21 cellular contexts compared by ENCODE assay signal in the genomic region with DNA sequence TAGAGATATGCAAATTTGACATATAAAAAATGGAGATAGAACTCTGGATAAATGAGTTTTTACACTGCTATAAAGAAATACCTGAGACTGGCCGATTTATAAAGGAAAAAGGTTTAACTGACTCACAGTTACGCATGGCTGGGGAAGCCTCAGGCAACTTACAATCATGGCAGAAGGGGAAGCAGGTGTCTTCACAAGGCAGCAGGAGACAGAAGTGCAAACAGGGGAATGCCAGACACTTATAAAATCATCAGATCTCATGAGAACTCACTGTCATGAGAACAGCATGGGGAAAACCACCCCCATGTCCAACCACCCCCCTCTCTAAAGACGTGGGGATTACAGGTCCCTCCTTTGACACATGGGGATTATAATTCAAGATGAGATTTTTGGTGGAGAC.
"Had no signal": no experiment of that assay in that cellular context is flagged by ENCODE, and none has a peak within 500 bp of the region (broad histone marks: within the 10 kb centered on the region; RNA-seq: fewer than 3 reads in every experiment).

No MANE protein-coding gene starts in this region.

- H3K27ac Mint-ChIP-seq: immature natural killer cell; naive thymus-derived CD8-positive, alpha-beta T cell; stimulated activated naive B cell treated with anti-CD40 and anti-IgM and Interleukin-4, amounts not matched to agents 10 μg/mL and 1 μg/mL and 100 μg/mL, for 72 hours; stimulated activated naive CD8-positive, alpha-beta T cell treated with anti-CD3 and anti-CD28 coated beads, Interleukin-15, amount 100 ng/mL, for 72 hours had no signal

- DNase-seq: effector memory CD4-positive, alpha-beta T cell; immature natural killer cell; left cardiac atrium; left ventricle myocardium superior; naive thymus-derived CD8-positive, alpha-beta T cell; posterior cingulate gyrus; sigmoid colon; stimulated activated CD4-positive, alpha-beta T cell treated with anti-CD3 and anti-CD28 coated beads, Interleukin-2, amount 100 ng/mL, for 24 hours; stimulated activated CD4-positive, alpha-beta T cell treated with anti-CD3 and anti-CD28 coated beads, Interleukin-4, amount 100 ng/mL, for 4 hours; stimulated activated naive B cell treated with anti-CD40 and anti-IgM and Interleukin-4, amounts not matched to agents 10 μg/mL and 1 μg/mL and 100 μg/mL, for 72 hours; stimulated activated naive CD8-positive, alpha-beta T cell treated with anti-CD3 and anti-CD28 coated beads, Interleukin-15, amount 100 ng/mL, for 72 hours; transverse colon had no signal

- H3K4me1 Mint-ChIP-seq: immature natural killer cell; naive thymus-derived CD8-positive, alpha-beta T cell; stimulated activated naive CD8-positive, alpha-beta T cell treated with anti-CD3 and anti-CD28 coated beads, Interleukin-15, amount 100 ng/mL, for 72 hours had no signal

- H3K27me3 Mint-ChIP-seq: stimulated activated naive B cell treated with anti-CD40 and anti-IgM and Interleukin-4, amounts not matched to agents 10 μg/mL and 1 μg/mL and 100 μg/mL, for 72 hours had no signal

- ATAC-seq: gastroesophageal sphincter; left cardiac atrium; left ventricle myocardium superior; naive thymus-derived CD8-positive, alpha-beta T cell; stimulated activated naive CD8-positive, alpha-beta T cell treated with anti-CD3 and anti-CD28 coated beads, Interleukin-15, amount 100 ng/mL, for 72 hours had no signal

- H3K27me3 ChIP-seq: esophagus muscularis mucosa, gastroesophageal sphincter, neutrophil, right atrium auricular region, sigmoid colon, transverse colon had no signal

- H3K36me3 ChIP-seq: esophagus muscularis mucosa, gastroesophageal sphincter, neutrophil, right atrium auricular region, sigmoid colon, thoracic aorta, transverse colon had no signal

- H3K9me3 ChIP-seq: esophagus muscularis mucosa, gastroesophageal sphincter, neutrophil, right atrium auricular region, sigmoid colon, thoracic aorta, transverse colon had no signal

- H3K4me3 Mint-ChIP-seq: immature natural killer cell; naive thymus-derived CD8-positive, alpha-beta T cell; stimulated activated naive B cell treated with anti-CD40 and anti-IgM and Interleukin-4, amounts not matched to agents 10 μg/mL and 1 μg/mL and 100 μg/mL, for 72 hours; stimulated activated naive CD8-positive, alpha-beta T cell treated with anti-CD3 and anti-CD28 coated beads, Interleukin-15, amount 100 ng/mL, for 72 hours had no signal

- FAIRE-seq: keratinocyte had no signal

- H3K9me3 Mint-ChIP-seq: naive thymus-derived CD8-positive, alpha-beta T cell; stimulated activated naive CD8-positive, alpha-beta T cell treated with anti-CD3 and anti-CD28 coated beads, Interleukin-15, amount 100 ng/mL, for 72 hours had no signal

- H3K4me1 ChIP-seq: esophagus muscularis mucosa, gastroesophageal sphincter, right atrium auricular region, sigmoid colon, transverse colon had no signal

- H3K4me3 ChIP-seq: esophagus muscularis mucosa, gastroesophageal sphincter, lung, right atrium auricular region, sigmoid colon, skin epidermis, thoracic aorta, transverse colon had no signal

- H3K36me3 Mint-ChIP-seq: immature natural killer cell; naive thymus-derived CD8-positive, alpha-beta T cell had no signal

- H3K27ac ChIP-seq: epithelial cell of prostate, esophagus muscularis mucosa, gastroesophageal sphincter, neutrophil, right atrium auricular region, sigmoid colon, skin epidermis, thoracic aorta, transverse colon had no signal
